Comparison of ENCODE assay signal across 14 cellular contexts in the genomic region with DNA sequence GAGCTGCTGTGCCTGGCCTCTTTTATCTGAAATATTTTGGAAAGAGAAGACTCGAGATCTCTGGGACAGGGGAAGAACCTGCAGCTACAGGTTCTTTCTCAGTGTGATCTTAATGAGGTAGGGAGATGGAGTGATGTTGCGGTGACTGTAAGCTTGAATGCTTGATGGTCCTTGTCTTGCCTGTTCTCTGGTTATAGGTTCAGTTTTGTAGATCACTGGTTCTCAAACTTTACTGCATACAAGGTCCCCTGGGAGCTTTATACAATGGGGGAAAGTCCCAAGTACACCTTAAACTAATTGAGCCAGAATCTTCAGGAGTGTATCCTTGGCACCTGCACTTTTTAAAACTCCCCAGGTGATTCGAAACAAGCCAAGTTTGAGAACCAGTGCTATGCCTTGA.
A peak's percentile ranks its signal among the peaks of the same experiment; 100 is the strongest.
DNase-seq lines count a peak whose midpoint lies in the region; ATAC-seq, FAIRE-seq and TF ChIP-seq lines count a peak whose summit lies in the region.
"Had no signal": no experiment of that assay in that cellular context is flagged by ENCODE, and none has a peak within 500 bp of the region (broad histone marks: within the 10 kb centered on the region; RNA-seq: fewer than 3 reads in every experiment).

No MANE protein-coding gene starts in this region.

- no peaks in the 10 kb centered on the region for H3K9me3 ChIP-seq in left lung
- H3K9me3 ChIP-seq: ascending aorta, lower lobe of right lung had no signal

- H3K4me1 Mint-ChIP-seq in naive thymus-derived CD8-positive, alpha-beta T cell = peaks cover 10 to 74% (median 30%) of the 10 kb centered on the region in 4 donors

- no peak overlapping the region for H3K4me3 ChIP-seq in left lung
- H3K4me3 ChIP-seq: ascending aorta, lower lobe of right lung had no signal

- ATAC-seq in GM21381 (IDR thresholded peaks at IDR 0.05; ENCODE audit: unreplicated experiment) (peak; percentile 33), HG03354 (IDR thresholded peaks at IDR 0.05; ENCODE audit: poor library complexity, severe bottlenecking, unreplicated experiment) (peak; percentile 28), left lung (no peak)
- ATAC-seq in naive thymus-derived CD8-positive, alpha-beta T cell = peak in 1 of 2 donors; percentile 26
- ATAC-seq: lower lobe of right lung had no signal

- no peaks in the 10 kb centered on the region for H3K36me3 Mint-ChIP-seq in naive thymus-derived CD8-positive, alpha-beta T cell

- intact Hi-C loops in left lung (cut with DNase I) = no loop called here

- peak overlapping the region in 1 of 2 donors; percentile 82 for H3K27ac ChIP-seq in left lung
- H3K27ac ChIP-seq: ascending aorta, C4-2B had no signal

- H3K27me3 ChIP-seq in left lung = no peaks in the 10 kb centered on the region
- H3K27me3 ChIP-seq: ascending aorta had no signal

- H3K4me3 Mint-ChIP-seq in naive thymus-derived CD8-positive, alpha-beta T cell = peak overlapping the region in 1 of 10 donors; percentile 2

- H3K9me3 Mint-ChIP-seq in naive thymus-derived CD8-positive, alpha-beta T cell = peaks cover 0 to 3% (median 0%) of the 10 kb centered on the region in 9 donors

- H3K27me3 Mint-ChIP-seq in naive thymus-derived CD8-positive, alpha-beta T cell = no peaks in the 10 kb centered on the region

- peak overlapping the region in 8 of 10 donors; percentile 10 to 82 (median 50) for H3K27ac Mint-ChIP-seq in naive thymus-derived CD8-positive, alpha-beta T cell

- H3K36me3 ChIP-seq in left lung = no peaks in the 10 kb centered on the region
- H3K36me3 ChIP-seq: ascending aorta, lower lobe of right lung had no signal

- peak; percentile 70 for FAIRE-seq in GM18507 (lab: Jason Lieb, UNC)
- FAIRE-seq: H1 had no signal

- TF ChIP-seq CTCF in left lung (IDR thresholded peaks at IDR 0.05) = no peak

- DNase-seq in GM18507 (ENCODE audit: extremely low spot score, insufficient read length, low read depth) = no peak
- no peak for DNase-seq in naive thymus-derived CD8-positive, alpha-beta T cell
- DNase-seq in NCI-H524 treated with DMSO at 0.1 percent for 48 hours (lab: John Stamatoyannopoulos, UW) = no peak
- DNase-seq in NOMO-1 treated with dmso at 0.1 percent for 144 hours (lab: John Stamatoyannopoulos, UW; ENCODE audit: unreplicated experiment) = no peak
- no peak for DNase-seq in left lung
- DNase-seq: activated CD4-positive, alpha-beta T cell treated with anti-CD3 and anti-CD28 coated beads, Interleukin-2, amount 50 U/mL, for 1 hour; dermis blood vessel endothelial cell; lower lobe of right lung; NCI-H526 treated with DMSO at 0.1 percent for 48 hours had no signal

- POLR2A ChIA-PET in naive thymus-derived CD8-positive, alpha-beta T cell (lab: Charles Lee) = interaction anchor here (0.6 to 2.1 kb wide), 8 partner anchors 9 to 138 kb away, joined by 3 to 9 read pairs (median 4); no protein-coding TSS in a partner anchor

- H3K4me1 ChIP-seq in left lung = peaks cover 0 to 34% of the 10 kb centered on the region in 2 donors
- H3K4me1 ChIP-seq: ascending aorta had no signal
